ENCODE assay signal across 24 cellular contexts in genomic region chr2:58604096-58604495, GRCh38.
DNase-seq lines count a peak whose midpoint lies in the region; ATAC-seq, FAIRE-seq and TF ChIP-seq lines count a peak whose summit lies in the region.
"Had no signal": no experiment of that assay in that cellular context is flagged by ENCODE, and none has a peak within 500 bp of the region (broad histone marks: within the 10 kb centered on the region; RNA-seq: fewer than 3 reads in every experiment).

No MANE protein-coding gene starts in this region.

- DNase-seq in EH (ENCODE audit: low read depth), result peak; percentile 43
- no peak for DNase-seq in HTR-8/SVneo (ENCODE audit: insufficient read length, low spot score)
- peak; percentile 67 for DNase-seq in bronchial epithelial cell (ENCODE audit: low read depth)
- no peak for DNase-seq in left lung
- no peak for DNase-seq in retina
- no peak for DNase-seq in nucleus accumbens (lab: John Stamatoyannopoulos, UW)
- DNase-seq in iPS-NIHi11 (ENCODE audit: low spot score), result no peak
- DNase-seq: C1 segment of cervical spinal cord; CD8-positive, alpha-beta memory T cell; DMS79 treated with DMSO at 0.1 percent for 48 hours; GDM1; KBM-7; NCI-H1105 treated with DMSO at 0.1 percent for 48 hours; NCI-H1694; NCI-H2107; NCI-H510A treated with DMSO at 0.1 percent for 48 hours; NCI-H82; OCI-M1; RPMI8226; SIG-M5 had no signal

- no peaks in the 10 kb centered on the region for H3K27me3 ChIP-seq in bronchial epithelial cell (ENCODE audit: control insufficient read depth, insufficient read depth, low read length)
- H3K27me3 ChIP-seq in left lung, result no peaks in the 10 kb centered on the region

- TF ChIP-seq CTCF in bronchial epithelial cell (IDR thresholded peaks at IDR 0.05; ENCODE audit: insufficient read depth, low read length, severe bottlenecking) (no peak), left lung (IDR thresholded peaks at IDR 0.05) (no peak)

- H3K9me3 ChIP-seq in left lung, result no peaks in the 10 kb centered on the region
- H3K9me3 ChIP-seq: A549 had no signal

- H3K36me3 ChIP-seq in bronchial epithelial cell (ENCODE audit: control insufficient read depth, insufficient read depth, low read length), result no peaks in the 10 kb centered on the region
- H3K36me3 ChIP-seq in left lung, result no peaks in the 10 kb centered on the region

- H3K27ac ChIP-seq in left lung, result no peak overlapping the region
- H3K27ac ChIP-seq: A549 had no signal

- no peaks in the 10 kb centered on the region for H3K4me1 ChIP-seq in left lung
- H3K4me1 ChIP-seq: A549 had no signal

- intact Hi-C loops in left lung (cut with DNase I), result no loop called here

- FAIRE-seq in HTR-8/SVneo (lab: Jason Lieb, UNC), result peak; percentile 23
- FAIRE-seq in bronchial epithelial cell (lab: Jason Lieb, UNC), result no peak
- FAIRE-seq: A549, H1 had no signal

- ATAC-seq in left lung (peak; percentile 46), GM21423 (IDR thresholded peaks at IDR 0.05; ENCODE audit: unreplicated experiment) (no peak)
- ATAC-seq: A549, SK-N-SH treated with all-trans-retinoic acid at 6 μM for 48 hours had no signal

- no peak overlapping the region for H3K4me3 ChIP-seq in bronchial epithelial cell (ENCODE audit: low read depth, low read length)
- H3K4me3 ChIP-seq in left lung, result no peak overlapping the region
- H3K4me3 ChIP-seq: A549 had no signal

Comparison
In these comparisons a context has a peak if more than half of its experiments do, and no peak if none do; other contexts are left out.
1. DNase-seq: peak in EH (single experiment) and bronchial epithelial cell (single experiment); none in HTR-8/SVneo (single experiment), left lung (0 of 2), retina (single experiment), nucleus accumbens (0 of 56) and iPS-NIHi11 (single experiment).